13 cellular contexts compared by ENCODE assay signal in the genomic region with DNA sequence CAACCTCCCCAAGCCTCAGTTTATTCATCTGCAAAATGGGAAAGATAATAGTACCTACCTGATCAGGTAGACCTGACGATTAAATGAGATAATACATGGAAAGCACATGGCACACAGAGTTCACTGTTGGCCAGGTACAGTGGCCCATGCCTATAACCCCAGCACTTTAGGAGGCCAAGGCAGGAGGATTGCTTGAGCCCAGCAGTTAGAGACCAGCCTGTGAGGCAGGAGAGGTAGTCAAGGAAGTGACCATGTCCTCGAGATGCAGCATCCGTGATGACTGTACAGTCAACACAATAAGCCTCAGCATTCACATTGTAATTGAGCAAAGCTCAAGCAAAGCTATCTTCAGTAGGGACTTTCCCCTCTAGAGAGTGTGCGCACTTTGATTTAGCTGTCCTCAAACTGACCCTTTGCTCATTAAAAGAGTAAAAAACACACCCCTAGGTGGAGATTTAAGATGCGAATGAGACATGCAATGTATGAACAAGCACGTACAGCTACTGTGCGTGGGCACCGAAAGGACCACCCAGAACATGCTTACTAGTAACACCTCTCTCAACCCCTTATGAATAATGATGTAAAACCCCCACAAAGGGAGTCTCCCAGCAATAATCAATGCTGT. TPM values are rescaled to one million over a fixed set of nuclear protein-coding genes. Genes with fewer than 3 reads are reported as not detected.
DNase-seq lines count a peak whose midpoint lies in the region; ATAC-seq and TF ChIP-seq lines count a peak whose summit lies in the region.
"Had no signal": no experiment of that assay in that cellular context is flagged by ENCODE, and none has a peak within 500 bp of the region (broad histone marks: within the 10 kb centered on the region; RNA-seq: fewer than 3 reads in every experiment).

No MANE protein-coding gene starts in this region.

- peaks cover 0 to 26% (median 0%) of the 10 kb centered on the region in 3 donors for H3K36me3 ChIP-seq in Peyer's patch

- peaks cover 28% of the 10 kb centered on the region for H3K36me3 Mint-ChIP-seq in CD4-positive, alpha-beta T cell (ENCODE audit: low read depth)

- peaks cover 86% of the 10 kb centered on the region for H3K4me1 Mint-ChIP-seq in CD4-positive, alpha-beta T cell (ENCODE audit: low read depth)

- peak overlapping the region; percentile 90 for H3K27ac Mint-ChIP-seq in CD4-positive, alpha-beta T cell

- H3K9me3 Mint-ChIP-seq in CD4-positive, alpha-beta T cell, result no peaks in the 10 kb centered on the region

- H3K9me3 ChIP-seq in CD4-positive, alpha-beta T cell (ENCODE audit: control insufficient read depth, low read length), result no peaks in the 10 kb centered on the region
- no peaks in the 10 kb centered on the region for H3K9me3 ChIP-seq in Peyer's patch
- H3K9me3 ChIP-seq: BE2C had no signal

- no peak overlapping the region for H3K27ac ChIP-seq in CD4-positive, alpha-beta T cell (ENCODE audit: low read depth, low read length)
- peak overlapping the region in 1 of 4 donors; percentile 25 for H3K27ac ChIP-seq in Peyer's patch
- H3K27ac ChIP-seq: skin epidermis had no signal

- intact Hi-C loops in CD4-positive, alpha-beta T cell (cut with DNase I, micrococcal nuclease), result no loop called here

- peaks cover 0 to 6% (median 3%) of the 10 kb centered on the region in 4 donors for H3K4me1 ChIP-seq in Peyer's patch

- no peaks in the 10 kb centered on the region for H3K27me3 Mint-ChIP-seq in CD4-positive, alpha-beta T cell

- H3K4me3 Mint-ChIP-seq in CD4-positive, alpha-beta T cell, result peak overlapping the region; percentile 8

- H3K27me3 ChIP-seq in CD4-positive, alpha-beta T cell (ENCODE audit: control insufficient read depth, insufficient read depth, low read length), result no peaks in the 10 kb centered on the region
- no peaks in the 10 kb centered on the region for H3K27me3 ChIP-seq in Peyer's patch
- H3K27me3 ChIP-seq: BE2C had no signal

- CTCF ChIA-PET in CD4-positive, alpha-beta T cell (lab: Charles Lee), result interaction anchor here (1.2 kb wide), 1 partner anchor 46 kb away, joined by 8 read pairs; no protein-coding TSS in a partner anchor

- no peak for TF ChIP-seq CTCF in CD4-positive, alpha-beta T cell (IDR thresholded peaks at IDR 0.05)
- TF ChIP-seq CTCF in Peyer's patch (IDR thresholded peaks at IDR 0.05), result no peak

- no peak for TF ChIP-seq POLR2A in Peyer's patch (IDR thresholded peaks at IDR 0.05)

- DNase-seq in CD4-positive, alpha-beta T cell, result no peak
- peak in 2 of 3 donors; percentile 15 to 41 for DNase-seq in Peyer's patch
- DNase-seq in left lobe of liver (ENCODE audit: low spot score), result peak; percentile 16
- DNase-seq in cerebellar nuclear complex (lab: John Stamatoyannopoulos, UW), result no peak
- no peak for DNase-seq in RKO (ENCODE audit: low spot score)
- no peak for DNase-seq in stimulated activated naive CD4-positive, alpha-beta T cell (lab: John Stamatoyannopoulos, UW)
- DNase-seq: BE2C, foreskin fibroblast, kidney, NCI-H1105 had no signal

- POLR2A ChIA-PET in CD4-positive, alpha-beta T cell (lab: Charles Lee), result interaction anchor here (1.6 kb wide), 1 partner anchor 45 kb away, joined by 6 read pairs; no protein-coding TSS in a partner anchor

- no peak overlapping the region for H3K4me3 ChIP-seq in Peyer's patch
- H3K4me3 ChIP-seq: skin epidermis had no signal

- no peak for ATAC-seq in CD4-positive, alpha-beta T cell (ENCODE audit: poor library complexity)
- ATAC-seq in GM18861 (IDR thresholded peaks at IDR 0.05; ENCODE audit: unreplicated experiment) (peak; percentile 26), left lobe of liver (no peak), HG03139 (IDR thresholded peaks at IDR 0.05; ENCODE audit: unreplicated experiment) (no peak)

RNA-seq across cellular contexts. Expression of a gene that starts 9.9 kb away (rescaled TPM):
- 100 to 1,000 TPM; 269 to 270 TPM for total RNA-seq in CD4-positive, alpha-beta T cell
- 100 to 1,000 TPM; 121 to 146 (median 138) TPM for total RNA-seq in Peyer's patch
- 45.2 TPM for total RNA-seq in left lobe of liver

RNA-seq across cellular contexts. Expression of a gene that starts 11.3 kb away (rescaled TPM):
- total RNA-seq in CD4-positive, alpha-beta T cell, result 100 to 1,000 TPM in 1 of 2 experiments, 10 to 100 TPM in 1; 95.1 to 104 TPM
- total RNA-seq in Peyer's patch, result 100 to 1,000 TPM in 1 of 4 donors, 10 to 100 TPM in 3; 67.8 to 205 (median 77.7) TPM
- 13.7 TPM for total RNA-seq in left lobe of liver

RNA-seq across cellular contexts. Expression of a gene that starts 25.6 kb away (rescaled TPM):
- total RNA-seq in CD4-positive, alpha-beta T cell, result 1 to 10 TPM; 2.1 to 2.6 TPM
- total RNA-seq in Peyer's patch (10 to 100 TPM in 1 of 4 donors, 1 to 10 TPM in 3; 1.8 to 17.3 (median 3.4) TPM), left lobe of liver (0.23 TPM)

RNA-seq across cellular contexts. Expression of a gene that starts 57.2 kb away (rescaled TPM):
- 1 to 10 TPM; 2.7 to 3.2 TPM for total RNA-seq in CD4-positive, alpha-beta T cell
- 10 to 100 TPM in 2 of 4 donors, 1 to 10 TPM in 2; 4.1 to 11.6 (median 8.6) TPM for total RNA-seq in Peyer's patch
- total RNA-seq in left lobe of liver, result 4.6 TPM

Comparison
In these comparisons a context has a peak if more than half of its experiments do, and no peak if none do; other contexts are left out.
1. DNase-seq: peak in Peyer's patch (2 of 3) and left lobe of liver (single experiment); none in CD4-positive, alpha-beta T cell (0 of 10), cerebellar nuclear complex (0 of 2), RKO (single experiment) and stimulated activated naive CD4-positive, alpha-beta T cell (0 of 6).